Comparison of ENCODE assay signal across 27 cellular contexts in the genomic region with DNA sequence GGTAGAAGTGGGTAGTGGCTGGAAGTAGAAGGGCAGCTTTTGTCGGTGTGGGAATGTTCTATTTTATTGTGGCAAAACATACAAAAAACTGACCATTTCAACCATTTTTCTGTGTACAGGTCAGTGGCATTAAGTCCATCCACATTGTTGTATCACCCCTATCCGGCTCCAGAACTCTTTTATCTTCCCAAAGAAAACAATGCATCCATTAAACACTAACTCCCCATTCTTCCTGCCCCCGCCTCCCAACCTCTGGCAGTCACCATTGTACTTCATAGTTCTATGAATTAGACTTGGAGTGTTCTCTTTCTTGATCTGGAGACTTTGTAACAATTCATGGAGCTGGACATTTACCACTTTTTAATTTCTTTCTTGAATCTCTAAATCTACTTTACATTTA.
"Had no signal": no experiment of that assay in that cellular context is flagged by ENCODE, and none has a peak within 500 bp of the region (broad histone marks: within the 10 kb centered on the region; RNA-seq: fewer than 3 reads in every experiment).

No MANE protein-coding gene starts in this region.

- H3K27me3 ChIP-seq: dorsolateral prefrontal cortex, heart right ventricle, left lung had no signal

- H3K4me1 ChIP-seq: parathyroid adenoma had no signal

- H3K4me3 Mint-ChIP-seq: activated CD8-positive, alpha-beta T cell treated with anti-CD3 and anti-CD28 coated beads for 36 hours; activated naive CD4-positive, alpha-beta T cell treated with anti-CD3 and anti-CD28 coated beads, Interleukin-2, amount 50 U/mL, for 24 hours; central memory CD8-positive, alpha-beta T cell; mesothelial cell of epicardium; naive thymus-derived CD4-positive, alpha-beta T cell; neural crest cell; T-helper 17 cell had no signal

- H3K9ac ChIP-seq: parathyroid adenoma had no signal

- ATAC-seq: activated CD8-positive, alpha-beta T cell treated with anti-CD3 and anti-CD28 coated beads for 36 hours; esophagus mucosa; naive thymus-derived CD4-positive, alpha-beta T cell; right cardiac atrium; stimulated activated naive CD8-positive, alpha-beta T cell treated with anti-CD3 and anti-CD28 coated beads, Interleukin-15, Interleukin-2, amounts not matched to agents 100 U/mL and 50 U/mL, for 24 hours; T-helper 17 cell had no signal

- H3K9me3 Mint-ChIP-seq: activated CD8-positive, alpha-beta T cell treated with anti-CD3 and anti-CD28 coated beads for 36 hours; activated naive CD4-positive, alpha-beta T cell treated with anti-CD3 and anti-CD28 coated beads, Interleukin-2, amount 50 U/mL, for 24 hours; activated T-helper 2 cell treated with anti-CD3 and anti-CD28 coated beads, Interferon-gamma antibody, Interleukin-2, Interleukin-4, amounts not matched to agents 10 μg/mL and 5 μg/mL and 100 μg/mL, durations not matched to agents 14 hours and 24 hours and 36 hours; central memory CD8-positive, alpha-beta T cell; mesothelial cell of epicardium; naive thymus-derived CD4-positive, alpha-beta T cell; neural crest cell had no signal

- DNase-seq: activated CD4-positive, alpha-beta T cell treated with anti-CD3 and anti-CD28 coated beads, Interleukin-2, amount 50 U/mL, for 1 hour; activated CD4-positive, CD25-positive, alpha-beta regulatory T cell treated with anti-CD3 and anti-CD28 coated beads, Interleukin-2, amount 50 U/mL, for 72 hours; activated CD8-positive, alpha-beta T cell treated with anti-CD3 and anti-CD28 coated beads for 36 hours; activated T-cell treated with anti-CD3 and anti-CD28 coated beads, Interleukin-2, amount 50 U/mL, for 48 hours; effector memory CD4-positive, alpha-beta T cell; foreskin fibroblast; heart right ventricle; kidney glomerular epithelial cell; naive thymus-derived CD4-positive, alpha-beta T cell; right cardiac atrium; stimulated activated CD4-positive, alpha-beta T cell treated with anti-CD3 and anti-CD28 coated beads, Interleukin-15, amount 100 ng/mL, for 24 hours; stimulated activated CD4-positive, alpha-beta T cell treated with anti-CD3 and anti-CD28 coated beads, Interleukin-2, amount 100 ng/mL, for 24 hours; stimulated activated naive CD8-positive, alpha-beta T cell treated with anti-CD3 and anti-CD28 coated beads, Interleukin-15, Interleukin-2, amounts not matched to agents 100 U/mL and 50 U/mL, for 24 hours; SW 1271; T-helper 17 cell; T1000 had no signal

- H3K4me1 Mint-ChIP-seq: activated naive CD4-positive, alpha-beta T cell treated with anti-CD3 and anti-CD28 coated beads, Interleukin-2, amount 50 U/mL, for 24 hours; central memory CD8-positive, alpha-beta T cell; mesothelial cell of epicardium had no signal

- H3K36me3 Mint-ChIP-seq: activated naive CD4-positive, alpha-beta T cell treated with anti-CD3 and anti-CD28 coated beads, Interleukin-2, amount 50 U/mL, for 24 hours had no signal

- H3K27me3 Mint-ChIP-seq: activated CD8-positive, alpha-beta T cell treated with anti-CD3 and anti-CD28 coated beads for 36 hours; activated naive CD4-positive, alpha-beta T cell treated with anti-CD3 and anti-CD28 coated beads, Interleukin-2, amount 50 U/mL, for 24 hours; central memory CD8-positive, alpha-beta T cell; naive thymus-derived CD4-positive, alpha-beta T cell; T-helper 17 cell had no signal

- H3K9me3 ChIP-seq: heart right ventricle, left lung, thoracic aorta had no signal

- H3K4me3 ChIP-seq: dorsolateral prefrontal cortex, heart right ventricle, left lung, lung, thoracic aorta had no signal

- H3K27ac Mint-ChIP-seq: activated CD8-positive, alpha-beta T cell treated with anti-CD3 and anti-CD28 coated beads for 36 hours; activated naive CD4-positive, alpha-beta T cell treated with anti-CD3 and anti-CD28 coated beads, Interleukin-2, amount 50 U/mL, for 24 hours; activated T-helper 2 cell treated with anti-CD3 and anti-CD28 coated beads, Interferon-gamma antibody, Interleukin-2, Interleukin-4, amounts not matched to agents 10 μg/mL and 5 μg/mL and 100 μg/mL, durations not matched to agents 14 hours and 24 hours and 36 hours; mesothelial cell of epicardium; T-helper 17 cell had no signal

- H3K27ac ChIP-seq: parathyroid adenoma, thoracic aorta had no signal
